ENCODE assay signal across 1 cellular context in genomic region chr2:190838492-190838910, GRCh38.
TF ChIP-seq lines count a peak whose summit lies in the region.

No MANE protein-coding gene starts in this region.

TF ChIP-seq in SK-N-SH, 30 proteins besides CTCF, POLR2A, EP300 and RAD21 (continued from another document):
- no peak for TF ChIP-seq YY1 (IDR thresholded peaks at IDR 0.05; ENCODE audit: low read depth)
- peak; percentile 71; the same call in 1 of the 2 replicates for TF ChIP-seq MEF2A (IDR thresholded peaks at IDR 0.05; ENCODE audit: borderline replicate concordance, low read depth)
- TF ChIP-seq FOXM1 (IDR thresholded peaks at IDR 0.05; ENCODE audit: low read depth): peak; percentile 80
- peak; percentile 97 for TF ChIP-seq NFIC (IDR thresholded peaks at IDR 0.05; ENCODE audit: borderline replicate concordance)
- peak; percentile 91; the same call in 1 of the 2 replicates for TF ChIP-seq RXRA (IDR thresholded peaks at IDR 0.05; ENCODE audit: borderline replicate concordance, low read depth)
- peak; percentile 50; the same call in 1 of the 2 replicates for TF ChIP-seq MAX (IDR thresholded peaks at IDR 0.05; ENCODE audit: low read depth)
- TF ChIP-seq IRF3 (IDR thresholded peaks at IDR 0.05; ENCODE audit: low read depth, low read length): no peak
- no peak for TF ChIP-seq ELF1 (IDR thresholded peaks at IDR 0.05)
- peak; percentile 86 for TF ChIP-seq POLR2AphosphoS5 (IDR thresholded peaks at IDR 0.05; ENCODE audit: low read depth, low read length)
- no peak for TF ChIP-seq RCOR1 (IDR thresholded peaks at IDR 0.05; ENCODE audit: low read length)
- no peak for TF ChIP-seq SMC3 (IDR thresholded peaks at IDR 0.05; ENCODE audit: low read depth, low read length)
- peak; percentile 63; the same call in 1 of the 2 replicates for TF ChIP-seq ZBTB33 (IDR thresholded peaks at IDR 0.05; ENCODE audit: borderline replicate concordance, low read depth)
- peak; percentile 29; the same call in 1 of the 2 replicates for TF ChIP-seq TAF1 (IDR thresholded peaks at IDR 0.05; ENCODE audit: borderline replicate concordance, low read depth, low read length)
- peak; percentile 96 for TF ChIP-seq FOSL2 (IDR thresholded peaks at IDR 0.05; ENCODE audit: borderline replicate concordance, low read depth)
- TF ChIP-seq PBX3 (IDR thresholded peaks at IDR 0.05): peak; percentile 94
- TF ChIP-seq SIN3A (IDR thresholded peaks at IDR 0.05; ENCODE audit: borderline replicate concordance, low read depth, low read length): peak; percentile 77; the same call in 1 of the 2 replicates
- no peak for TF ChIP-seq USF2 (IDR thresholded peaks at IDR 0.05; ENCODE audit: borderline replicate concordance, low read depth, low read length)
- peak; percentile 96 for TF ChIP-seq JUND (IDR thresholded peaks at IDR 0.05)
- no peak for TF ChIP-seq RFX5 (IDR thresholded peaks at IDR 0.05; ENCODE audit: low read length)
TF ChIP-seq in SK-N-SH: peak in this region for 14.
